In genomic region chr4:71229477-71230257, GRCh38 we compare ENCODE assay signal across 1 cellular context.
TF ChIP-seq lines count a peak whose summit lies in the region.

No MANE protein-coding gene starts in this region.

TF ChIP-seq in H1, 55 proteins besides CTCF, POLR2A, EP300 and RAD21:
- no peak for TF ChIP-seq CTBP2 (IDR thresholded peaks at IDR 0.05; ENCODE audit: borderline replicate concordance, insufficient read depth, insufficient read length, low read length)
- TF ChIP-seq TAF7 (optimal IDR thresholded peaks at IDR 0.05; ENCODE audit: borderline replicate concordance, low read depth, low read length) = no peak
- TF ChIP-seq, protein P1, sequence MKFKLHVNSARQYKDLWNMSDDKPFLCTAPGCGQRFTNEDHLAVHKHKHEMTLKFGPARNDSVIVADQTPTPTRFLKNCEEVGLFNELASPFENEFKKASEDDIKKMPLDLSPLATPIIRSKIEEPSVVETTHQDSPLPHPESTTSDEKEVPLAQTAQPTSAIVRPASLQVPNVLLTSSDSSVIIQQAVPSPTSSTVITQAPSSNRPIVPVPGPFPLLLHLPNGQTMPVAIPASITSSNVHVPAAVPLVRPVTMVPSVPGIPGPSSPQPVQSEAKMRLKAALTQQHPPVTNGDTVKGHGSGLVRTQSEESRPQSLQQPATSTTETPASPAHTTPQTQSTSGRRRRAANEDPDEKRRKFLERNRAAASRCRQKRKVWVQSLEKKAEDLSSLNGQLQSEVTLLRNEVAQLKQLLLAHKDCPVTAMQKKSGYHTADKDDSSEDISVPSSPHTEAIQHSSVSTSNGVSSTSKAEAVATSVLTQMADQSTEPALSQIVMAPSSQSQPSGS (IDR thresholded peaks at IDR 0.05; ENCODE audit: low read length) = no peak
- no peak for TF ChIP-seq MAX (IDR thresholded peaks at IDR 0.05)
- TF ChIP-seq CHD1 (IDR thresholded peaks at IDR 0.05; ENCODE audit: low read depth, low read length) = no peak
- no peak for TF ChIP-seq GTF2F1 (IDR thresholded peaks at IDR 0.05; ENCODE audit: borderline replicate concordance, low read depth, low read length)
- TF ChIP-seq CHD7 (IDR thresholded peaks at IDR 0.05; ENCODE audit: insufficient replicate concordance, low read length) = no peak
- no peak for TF ChIP-seq RBBP5 (IDR thresholded peaks at IDR 0.05; ENCODE audit: borderline replicate concordance, low read depth, low read length)
- TF ChIP-seq HDAC6 (IDR thresholded peaks at IDR 0.05; ENCODE audit: low read depth, low read length) = no peak
- TF ChIP-seq PHF8 (conservative IDR thresholded peaks at IDR 0.05; ENCODE audit: low read depth, low read length) = no peak
- TF ChIP-seq CBX5 (IDR thresholded peaks at IDR 0.05; ENCODE audit: low read depth, low read length) = no peak
- TF ChIP-seq ZNF274 (IDR thresholded peaks at IDR 0.05; ENCODE audit: borderline replicate concordance, extremely low read depth, low read length) = no peak
- TF ChIP-seq, protein P2, sequence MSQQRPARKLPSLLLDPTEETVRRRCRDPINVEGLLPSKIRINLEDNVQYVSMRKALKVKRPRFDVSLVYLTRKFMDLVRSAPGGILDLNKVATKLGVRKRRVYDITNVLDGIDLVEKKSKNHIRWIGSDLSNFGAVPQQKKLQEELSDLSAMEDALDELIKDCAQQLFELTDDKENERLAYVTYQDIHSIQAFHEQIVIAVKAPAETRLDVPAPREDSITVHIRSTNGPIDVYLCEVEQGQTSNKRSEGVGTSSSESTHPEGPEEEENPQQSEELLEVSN (IDR thresholded peaks at IDR 0.05) = no peak
- TF ChIP-seq JUN (IDR thresholded peaks at IDR 0.05; ENCODE audit: low read depth, low read length) = no peak
- TF ChIP-seq RFX5 (IDR thresholded peaks at IDR 0.05; ENCODE audit: borderline replicate concordance, low read depth, low read length) = no peak
